16 cellular contexts compared by ENCODE assay signal in the genomic region with DNA sequence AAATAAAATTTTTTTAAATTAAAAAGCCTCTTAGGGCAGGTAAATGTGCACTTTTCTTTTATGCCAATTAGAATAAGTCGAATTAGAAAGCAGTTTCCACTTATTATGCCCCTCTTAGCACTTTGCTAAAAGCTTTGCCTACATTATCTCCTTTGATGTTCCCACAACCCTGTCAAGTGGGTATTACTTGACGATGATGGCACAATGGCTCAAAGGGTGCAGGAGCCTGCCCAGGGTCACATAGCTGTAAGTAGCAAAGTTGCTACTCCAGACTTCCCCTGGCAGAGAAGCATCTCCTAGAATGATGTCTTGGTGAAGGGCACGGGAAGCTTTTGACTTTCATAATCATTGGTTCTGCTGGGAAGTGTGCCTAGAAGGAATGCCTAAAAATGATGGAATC.
"Had no signal": no experiment of that assay in that cellular context is flagged by ENCODE, and none has a peak within 500 bp of the region (broad histone marks: within the 10 kb centered on the region; RNA-seq: fewer than 3 reads in every experiment).

No MANE protein-coding gene starts in this region.

- H3K27me3 ChIP-seq: gastrocnemius medialis, neural progenitor cell, ovary, testis had no signal

- ATAC-seq: gastrocnemius medialis, left ventricle myocardium superior had no signal

- H3K36me3 Mint-ChIP-seq: neural progenitor cell had no signal

- H3K27ac Mint-ChIP-seq: neural progenitor cell; stimulated activated naive CD8-positive, alpha-beta T cell treated with anti-CD3 and anti-CD28 coated beads, Interleukin-15, Interleukin-2, amounts not matched to agents 100 ng/mL and 50 ng/mL, for 24 hours had no signal

- H3K4me3 Mint-ChIP-seq: neural progenitor cell; stimulated activated naive CD8-positive, alpha-beta T cell treated with anti-CD3 and anti-CD28 coated beads, Interleukin-15, Interleukin-2, amounts not matched to agents 100 ng/mL and 50 ng/mL, for 24 hours had no signal

- H3K4me3 ChIP-seq: gastrocnemius medialis, neural progenitor cell, ovary, testis had no signal

- H3K4me1 ChIP-seq: gastrocnemius medialis, testis had no signal

- H3K9me3 Mint-ChIP-seq: neural progenitor cell; stimulated activated naive CD8-positive, alpha-beta T cell treated with anti-CD3 and anti-CD28 coated beads, Interleukin-15, Interleukin-2, amounts not matched to agents 100 ng/mL and 50 ng/mL, for 24 hours had no signal

- H3K27me3 Mint-ChIP-seq: stimulated activated naive CD8-positive, alpha-beta T cell treated with anti-CD3 and anti-CD28 coated beads, Interleukin-15, Interleukin-2, amounts not matched to agents 100 ng/mL and 50 ng/mL, for 24 hours had no signal

- H3K36me3 ChIP-seq: gastrocnemius medialis, neural progenitor cell, ovary had no signal

- H3K9me3 ChIP-seq: gastrocnemius medialis, ovary, testis had no signal

- DNase-seq: activated CD4-positive, alpha-beta T cell treated with anti-CD3 and anti-CD28 coated beads, Interleukin-2, amount 50 U/mL, for 1 hour; activated CD4-positive, CD25-positive, alpha-beta regulatory T cell; activated T-cell treated with anti-CD3 and anti-CD28 coated beads, Interleukin-2, amount 50 U/mL, for 1 hour; cortex of kidney; effector CD8-positive, alpha-beta T cell; gastrocnemius medialis; kidney; left ventricle myocardium superior; mesendoderm; ovary; stimulated activated CD4-positive, alpha-beta T cell treated with anti-CD3 and anti-CD28 coated beads, Interleukin-2, amount 100 ng/mL, for 48 hours; stimulated activated CD8-positive, alpha-beta memory T cell treated with anti-CD3 and anti-CD28 coated beads, Interleukin-4, amount 100 ng/mL, for 48 hours; testis had no signal

- H3K27ac ChIP-seq: epithelial cell of prostate, gastrocnemius medialis, neural progenitor cell, ovary, testis had no signal
